In genomic region chr22:23180301-23180892, GRCh38 we compare ENCODE assay signal across 8 cellular contexts. TPM values are rescaled to one million over a fixed set of nuclear protein-coding genes. Genes with fewer than 3 reads are reported as not detected.
A peak's percentile ranks its signal among the peaks of the same experiment; 100 is the strongest.
DNase-seq lines count a peak whose midpoint lies in the region; ATAC-seq and TF ChIP-seq lines count a peak whose summit lies in the region.

Gene BCR, plus strand, starts transcription at chr22:23180509. Its CDS starts 452 bp downstream, at chr22:23180961.

- H3K36me3 ChIP-seq in neutrophil: no peaks in the 10 kb centered on the region
- no peaks in the 10 kb centered on the region for H3K36me3 ChIP-seq in upper lobe of right lung

- H3K27ac ChIP-seq in HL-60 (replicated peaks) (peak within 1 kb of the TSS; percentile 66), neutrophil (peak within 1 kb of the TSS; percentile 78), upper lobe of right lung (peak within 1 kb of the TSS; percentile 60)

- no peaks in the 10 kb centered on the region for H3K9me3 ChIP-seq in neutrophil
- no peaks in the 10 kb centered on the region for H3K9me3 ChIP-seq in upper lobe of right lung

- H3K27me3 Mint-ChIP-seq in activated naive CD8-positive, alpha-beta T cell treated with anti-CD3 and anti-CD28 coated beads, Interleukin-2, amount 50 U/mL, for 24 hours: no peaks in the 10 kb centered on the region
- H3K27me3 Mint-ChIP-seq in glutamatergic neuron (ENCODE audit: unreplicated experiment): peaks cover 28% of the 10 kb centered on the region

- H3K4me3 ChIP-seq in HL-60 (replicated peaks; ENCODE audit: insufficient read depth, low read length): peak within 1 kb of the TSS; percentile 82
- peak within 1 kb of the TSS; percentile 76 to 85 for H3K4me3 ChIP-seq in neutrophil (ENCODE audit: low read depth in 1 of 2, low read length in 1 of 2)
- H3K4me3 ChIP-seq in upper lobe of right lung: peak within 1 kb of the TSS; percentile 64

- H3K4me1 Mint-ChIP-seq in activated naive CD8-positive, alpha-beta T cell treated with anti-CD3 and anti-CD28 coated beads, Interleukin-2, amount 50 U/mL, for 24 hours: peaks cover 61% of the 10 kb centered on the region
- peaks cover 19% of the 10 kb centered on the region for H3K4me1 Mint-ChIP-seq in glutamatergic neuron (ENCODE audit: low read depth, unreplicated experiment)

- H3K4me3 Mint-ChIP-seq in activated naive CD8-positive, alpha-beta T cell treated with anti-CD3 and anti-CD28 coated beads, Interleukin-2, amount 50 U/mL, for 24 hours: peak within 1 kb of the TSS; percentile 83
- H3K4me3 Mint-ChIP-seq in glutamatergic neuron (ENCODE audit: unreplicated experiment): peak within 1 kb of the TSS; percentile 100

- peak within 1 kb of the TSS; percentile 74 for H3K27ac Mint-ChIP-seq in activated naive CD8-positive, alpha-beta T cell treated with anti-CD3 and anti-CD28 coated beads, Interleukin-2, amount 50 U/mL, for 24 hours
- H3K27ac Mint-ChIP-seq in glutamatergic neuron (ENCODE audit: unreplicated experiment): peak within 1 kb of the TSS; percentile 75

- peaks cover 61 to 71% of the 10 kb centered on the region in 2 experiments for H3K4me1 ChIP-seq in neutrophil (ENCODE audit: control insufficient read depth in 1 of 2, insufficient read depth in 1 of 2, low read depth in 1 of 2, low read length in 1 of 2)
- peaks cover 45% of the 10 kb centered on the region for H3K4me1 ChIP-seq in upper lobe of right lung

- peak; percentile 82 for ATAC-seq in SK-N-SH treated with all-trans-retinoic acid at 6 μM for 48 hours
- peak; percentile 44 for ATAC-seq in activated naive CD8-positive, alpha-beta T cell treated with anti-CD3 and anti-CD28 coated beads, Interleukin-2, amount 50 U/mL, for 24 hours
- ATAC-seq in upper lobe of right lung: peak; percentile 83
- ATAC-seq in HG03457 (IDR thresholded peaks at IDR 0.05; ENCODE audit: unreplicated experiment): no peak

- no peak for TF ChIP-seq CTCF in HL-60 (IDR thresholded peaks at IDR 0.05; ENCODE audit: insufficient read depth, low read length)
- no peak for TF ChIP-seq CTCF in glutamatergic neuron (IDR thresholded peaks at IDR 0.05; ENCODE audit: partially characterized antibody, unreplicated experiment)
- TF ChIP-seq CTCF in neutrophil (IDR thresholded peaks at IDR 0.05): no peak
- TF ChIP-seq CTCF in upper lobe of right lung (IDR thresholded peaks at IDR 0.05): peak; percentile 12

- intact Hi-C loops in upper lobe of right lung (cut with DNase I): loop anchor here (5.0 kb wide), 1 partner anchor 37 kb away; no protein-coding TSS in a partner anchor

- H3K27me3 ChIP-seq in HL-60 (ENCODE audit: insufficient read depth, poor library complexity, severe bottlenecking) (no peaks in the 10 kb centered on the region), neutrophil (no peaks in the 10 kb centered on the region), upper lobe of right lung (no peaks in the 10 kb centered on the region)

- DNase-seq in EL: peak; percentile 68
- peak in 1 of 2 experiments; percentile 48 for DNase-seq in HL-60 (ENCODE audit: low read depth in 1 of 2, low spot score in 1 of 2)
- DNase-seq in activated naive CD8-positive, alpha-beta T cell treated with anti-CD3 and anti-CD28 coated beads, Interleukin-2, amount 50 U/mL, for 24 hours: peak; percentile 68
- DNase-seq in glutamatergic neuron: peak; percentile 84
- peak; percentile 90 for DNase-seq in upper lobe of right lung

- peaks cover 10% of the 10 kb centered on the region for H3K36me3 Mint-ChIP-seq in activated naive CD8-positive, alpha-beta T cell treated with anti-CD3 and anti-CD28 coated beads, Interleukin-2, amount 50 U/mL, for 24 hours (ENCODE audit: low read depth)
- peaks cover 30% of the 10 kb centered on the region for H3K36me3 Mint-ChIP-seq in glutamatergic neuron (ENCODE audit: unreplicated experiment)

- H3K9me3 Mint-ChIP-seq in activated naive CD8-positive, alpha-beta T cell treated with anti-CD3 and anti-CD28 coated beads, Interleukin-2, amount 50 U/mL, for 24 hours: no peaks in the 10 kb centered on the region
- peaks cover 36% of the 10 kb centered on the region for H3K9me3 Mint-ChIP-seq in glutamatergic neuron (ENCODE audit: unreplicated experiment)

TF ChIP-seq in SK-N-SH treated with all-trans-retinoic acid at 6 μM for 48 hours, 23 proteins besides CTCF, POLR2A, EP300 and RAD21:
- no peak for TF ChIP-seq CSDC2 (CRISPR knock-in tag; IDR thresholded peaks at IDR 0.05)
- 0 out of 2 replicates have a peak, but pooled peaks have one; percentile 32 for TF ChIP-seq ZC3H10 (CRISPR knock-in tag; IDR thresholded peaks at IDR 0.05)

RNA-seq across cellular contexts. Expression of gene BCR, which starts in this region (rescaled TPM):
- total RNA-seq in glutamatergic neuron (ENCODE audit: unreplicated experiment) (268 TPM), upper lobe of right lung (78.3 TPM)
